In genomic region chr1:81435175-81435574, GRCh38 we compare ENCODE assay signal across 18 cellular contexts.
A peak's percentile ranks its signal among the peaks of the same experiment; 100 is the strongest.
DNase-seq lines count a peak whose midpoint lies in the region; ATAC-seq, FAIRE-seq and TF ChIP-seq lines count a peak whose summit lies in the region.
"Had no signal": no experiment of that assay in that cellular context is flagged by ENCODE, and none has a peak within 500 bp of the region (broad histone marks: within the 10 kb centered on the region; RNA-seq: fewer than 3 reads in every experiment).

No MANE protein-coding gene starts in this region.

- H3K27ac ChIP-seq in left ventricle myocardium inferior (replicated peaks) (peak overlapping the region; percentile 75), pancreas (no peak overlapping the region)
- H3K27ac ChIP-seq: BLaER1, HL-60 had no signal

- no peak for ATAC-seq in left cardiac atrium
- no peak for ATAC-seq in pancreas
- no peak for ATAC-seq in stimulated activated effector memory CD8-positive, alpha-beta T cell treated with anti-CD3 and anti-CD28 coated beads, Interleukin-12 subunit alpha, Interleukin-12 subunit beta, amount 100 ng/mL, for 72 hours
- ATAC-seq in HG03196 (IDR thresholded peaks at IDR 0.05; ENCODE audit: unreplicated experiment) = no peak

- FAIRE-seq in pancreas (lab: Jason Lieb, UNC) = peak; percentile 47
- FAIRE-seq: GM12892, GM19239 had no signal

- no peaks in the 10 kb centered on the region for H3K4me1 Mint-ChIP-seq in stimulated activated effector memory CD8-positive, alpha-beta T cell treated with anti-CD3 and anti-CD28 coated beads, Interleukin-12 subunit alpha, Interleukin-12 subunit beta, amount 100 ng/mL, for 72 hours
- no peaks in the 10 kb centered on the region for H3K4me1 Mint-ChIP-seq in CD14-positive monocyte
- H3K4me1 Mint-ChIP-seq: CD4-positive, alpha-beta memory T cell had no signal

- no peak for DNase-seq in left ventricle myocardium inferior
- no peak for DNase-seq in left cardiac atrium
- DNase-seq in fibroblast of pulmonary artery (ENCODE audit: low read depth) = peak; percentile 71
- DNase-seq in pancreas = no peak
- no peak for DNase-seq in stimulated activated effector memory CD8-positive, alpha-beta T cell treated with anti-CD3 and anti-CD28 coated beads, Interleukin-12 subunit alpha, Interleukin-12 subunit beta, amount 100 ng/mL, for 72 hours (ENCODE audit: low spot score in 2 of 2)
- DNase-seq in CD14-positive monocyte (ENCODE audit: low spot score) = no peak
- DNase-seq: 8988T; AML-193; CD4-positive, alpha-beta memory T cell; DND-41; GDM1; HCEC 1CT; HFFc6 had no signal

- no peaks in the 10 kb centered on the region for H3K36me3 Mint-ChIP-seq in stimulated activated effector memory CD8-positive, alpha-beta T cell treated with anti-CD3 and anti-CD28 coated beads, Interleukin-12 subunit alpha, Interleukin-12 subunit beta, amount 100 ng/mL, for 72 hours
- H3K36me3 Mint-ChIP-seq in CD14-positive monocyte = no peaks in the 10 kb centered on the region
- H3K36me3 Mint-ChIP-seq: CD4-positive, alpha-beta memory T cell had no signal

- H3K4me1 ChIP-seq in left ventricle myocardium inferior (peaks cover 64% of the 10 kb centered on the region), pancreas (no peaks in the 10 kb centered on the region)

- peaks cover 0 to 1% (median 0%) of the 10 kb centered on the region in 3 donors for H3K27me3 Mint-ChIP-seq in CD14-positive monocyte (ENCODE audit: low read depth in 3 of 3)
- H3K27me3 Mint-ChIP-seq: CD4-positive, alpha-beta memory T cell had no signal

- TF ChIP-seq CTCF in left ventricle myocardium inferior (IDR thresholded peaks at IDR 0.05; ENCODE audit: borderline replicate concordance) (no peak), fibroblast of pulmonary artery (IDR thresholded peaks at IDR 0.05; ENCODE audit: low read length, missing control alignments) (no peak), pancreas (IDR thresholded peaks at IDR 0.05) (no peak), CD14-positive monocyte (IDR thresholded peaks at IDR 0.05) (no peak)

- peaks cover 6% of the 10 kb centered on the region for H3K9me3 Mint-ChIP-seq in stimulated activated effector memory CD8-positive, alpha-beta T cell treated with anti-CD3 and anti-CD28 coated beads, Interleukin-12 subunit alpha, Interleukin-12 subunit beta, amount 100 ng/mL, for 72 hours
- peaks cover 0 to 11% (median 7%) of the 10 kb centered on the region in 7 donors for H3K9me3 Mint-ChIP-seq in CD14-positive monocyte

- H3K27ac Mint-ChIP-seq in stimulated activated effector memory CD8-positive, alpha-beta T cell treated with anti-CD3 and anti-CD28 coated beads, Interleukin-12 subunit alpha, Interleukin-12 subunit beta, amount 100 ng/mL, for 72 hours = no peak overlapping the region
- no peak overlapping the region for H3K27ac Mint-ChIP-seq in CD14-positive monocyte
- H3K27ac Mint-ChIP-seq: CD4-positive, alpha-beta memory T cell; HFFc6 had no signal

- peaks cover 10% of the 10 kb centered on the region for H3K9me3 ChIP-seq in left ventricle myocardium inferior (replicated peaks)
- no peaks in the 10 kb centered on the region for H3K9me3 ChIP-seq in pancreas

- H3K36me3 ChIP-seq in left ventricle myocardium inferior = no peaks in the 10 kb centered on the region
- no peaks in the 10 kb centered on the region for H3K36me3 ChIP-seq in pancreas
- H3K36me3 ChIP-seq: BLaER1 had no signal

- no peaks in the 10 kb centered on the region for H3K27me3 ChIP-seq in left ventricle myocardium inferior (ENCODE audit: low read depth)
- no peaks in the 10 kb centered on the region for H3K27me3 ChIP-seq in pancreas
- H3K27me3 ChIP-seq: BLaER1 had no signal

- no peak overlapping the region for H3K4me3 Mint-ChIP-seq in stimulated activated effector memory CD8-positive, alpha-beta T cell treated with anti-CD3 and anti-CD28 coated beads, Interleukin-12 subunit alpha, Interleukin-12 subunit beta, amount 100 ng/mL, for 72 hours
- no peak overlapping the region for H3K4me3 Mint-ChIP-seq in CD14-positive monocyte
- H3K4me3 Mint-ChIP-seq: CD4-positive, alpha-beta memory T cell; HFFc6 had no signal

- H3K4me3 ChIP-seq in left ventricle myocardium inferior (no peak overlapping the region), fibroblast of pulmonary artery (replicated peaks; ENCODE audit: low read depth, low read length) (no peak overlapping the region), pancreas (no peak overlapping the region)
- H3K4me3 ChIP-seq: BLaER1 had no signal

- intact Hi-C loops in left ventricle myocardium inferior (cut with micrococcal nuclease) (no loop called here), left cardiac atrium (cut with DNase I) (no loop called here), pancreas (cut with DNase I) (no loop called here), CD14-positive monocyte (cut with micrococcal nuclease) (no loop called here)

- WGBS in pancreas, 2 donors = 27 to 69% methylated on average over 1 of the region's 1 CpG
